Comparison of ENCODE assay signal across 22 cellular contexts in the genomic region with DNA sequence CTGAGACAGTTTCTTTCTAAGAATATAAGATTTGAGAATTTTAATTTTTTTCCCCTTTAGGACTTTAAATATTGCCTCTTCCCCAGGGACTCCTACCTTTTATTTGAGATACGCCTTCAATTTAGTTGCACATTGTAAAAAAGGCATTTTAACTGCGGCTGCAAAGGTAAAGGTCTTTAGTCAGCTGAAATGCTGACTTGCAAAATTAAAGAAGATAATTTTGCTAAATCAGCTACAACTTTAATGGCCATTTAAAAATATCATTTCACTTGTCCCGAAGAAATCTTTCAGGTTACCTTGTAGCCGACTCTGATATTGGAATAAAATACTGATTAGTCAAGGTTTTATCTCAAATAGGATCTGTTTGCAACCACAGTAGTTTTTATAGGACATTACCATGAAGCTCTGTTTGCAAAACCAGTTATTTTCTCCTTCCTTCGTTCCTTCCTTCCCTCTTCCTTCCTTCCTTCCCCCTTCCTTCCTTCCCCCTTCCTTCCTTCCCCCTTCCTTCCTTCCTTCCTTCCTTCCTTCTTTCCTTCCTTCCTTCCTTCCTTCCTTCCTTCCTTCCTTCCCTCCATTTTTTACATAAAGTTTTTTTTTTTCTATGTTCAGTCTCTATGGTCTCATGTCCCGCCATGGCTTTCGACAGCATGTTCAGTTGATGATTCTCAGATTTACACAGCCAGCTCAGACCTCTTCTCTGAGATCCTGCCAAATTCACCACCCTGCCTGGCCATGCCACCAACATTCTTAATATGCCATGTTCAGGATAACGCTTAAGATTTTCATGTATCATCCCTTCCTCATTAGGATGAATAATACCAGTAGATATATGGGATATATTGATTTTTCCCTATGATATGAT.
DNase-seq lines count a peak whose midpoint lies in the region; FAIRE-seq and TF ChIP-seq lines count a peak whose summit lies in the region.
"Had no signal": no experiment of that assay in that cellular context is flagged by ENCODE, and none has a peak within 500 bp of the region (broad histone marks: within the 10 kb centered on the region; RNA-seq: fewer than 3 reads in every experiment).

No MANE protein-coding gene starts in this region.

- H3K9me3 ChIP-seq in A673 (ENCODE audit: low read depth, low read length, poor library complexity, severe bottlenecking) (no peaks in the 10 kb centered on the region), SK-N-MC (ENCODE audit: low read depth, low read length) (no peaks in the 10 kb centered on the region), H1 (ENCODE audit: insufficient read depth in 2 of 2, low read depth in 1 of 2, low read length in 1 of 2) (no peaks in the 10 kb centered on the region), HAP-1 (no peaks in the 10 kb centered on the region)
- H3K9me3 ChIP-seq: BE2C; BLaER1 treated with 17β-estradiol and CSF1 and Interleukin-3, amounts not matched to agents 10 nM and 100 nM had no signal

- H3K79me1 ChIP-seq in H1 (ENCODE audit: low read depth, low read length): no peaks in the 10 kb centered on the region

- intact Hi-C loops in A673 (cut with micrococcal nuclease; ENCODE audit: unreplicated experiment): no loop called here

- H2BK120ac ChIP-seq in H1 (replicated peaks; ENCODE audit: low read depth, low read length): no peak overlapping the region

- DNase-seq in A673 (ENCODE audit: low spot score) (peak; percentile 40), SK-N-MC (ENCODE audit: low read depth, low spot score) (peak; percentile 95), H1 (ENCODE audit: low read depth in 1 of 2, low spot score in 2 of 2) (no peak), HAP-1 (ENCODE audit: low spot score in 2 of 2) (no peak), activated T-cell treated with anti-CD3 and anti-CD28 coated beads for 4 hours (no peak), progenitor cell of endocrine pancreas (ENCODE audit: low spot score, unreplicated experiment) (no peak)
- DNase-seq: ACHN; AML-193; BE2C; CD4-positive, alpha-beta T cell; CD8-positive, alpha-beta memory T cell; DMS 273 treated with DMSO at 0.1 percent for 48 hours; DMS79; EL; GDM1; GOT3; H7 had no signal

- H3K9me3 Mint-ChIP-seq in progenitor cell of endocrine pancreas (ENCODE audit: low read depth): no peaks in the 10 kb centered on the region

- no peak overlapping the region for H2BK15ac ChIP-seq in H1 (ENCODE audit: low read length)

- H3K27me3 Mint-ChIP-seq in progenitor cell of endocrine pancreas: no peaks in the 10 kb centered on the region
- H3K27me3 Mint-ChIP-seq: CD4-positive, alpha-beta T cell; CD8-positive, alpha-beta memory T cell had no signal

- no peak overlapping the region for H2AFZ ChIP-seq in H1 (ENCODE audit: low read length)

- H3K27ac ChIP-seq in A673 (ENCODE audit: low read depth, low read length, poor library complexity, severe bottlenecking): no peak overlapping the region
- peak overlapping the region; percentile 99 for H3K27ac ChIP-seq in SK-N-MC
- no peak overlapping the region for H3K27ac ChIP-seq in H1 (ENCODE audit: low read depth, low read length)
- H3K27ac ChIP-seq: BLaER1 treated with 17β-estradiol and CSF1 and Interleukin-3, amounts not matched to agents 10 nM and 100 nM had no signal

- no peak overlapping the region for H3K27ac Mint-ChIP-seq in progenitor cell of endocrine pancreas
- H3K27ac Mint-ChIP-seq: CD14-positive monocyte; CD4-positive, alpha-beta T cell; CD8-positive, alpha-beta memory T cell had no signal

- no peak overlapping the region for H4K91ac ChIP-seq in H1 (replicated peaks; ENCODE audit: insufficient read length, low read length)

- H3K4me1 ChIP-seq in A673 (ENCODE audit: insufficient read depth, low read length, poor library complexity, severe bottlenecking) (peaks cover 2% of the 10 kb centered on the region), H1 (replicated peaks in 1 of 4; ENCODE audit: control insufficient read depth in 3 of 4, insufficient read depth in 4 of 4, low read length in 3 of 4) (no peaks in the 10 kb centered on the region), HAP-1 (no peaks in the 10 kb centered on the region)
- H3K4me1 ChIP-seq: BE2C; BLaER1 treated with 17β-estradiol and CSF1 and Interleukin-3, amounts not matched to agents 10 nM and 100 nM had no signal

- BruUV-seq in A673 (replicated peaks; lab: Mats Ljungman, UMichigan): no TSS peak

- H2AK5ac ChIP-seq in H1 (ENCODE audit: low read depth, low read length): no peak overlapping the region

- no peak overlapping the region for H3K56ac ChIP-seq in H1 (replicated peaks; ENCODE audit: insufficient read length, low read depth, low read length)

- no peak overlapping the region for H2BK20ac ChIP-seq in H1 (ENCODE audit: low read length)

- TF ChIP-seq EP300 in H1 (IDR thresholded peaks at IDR 0.05; ENCODE audit: borderline replicate concordance in 1 of 2, low read depth in 2 of 2, low read length in 2 of 2): no peak

- no peak overlapping the region for H2BK12ac ChIP-seq in H1 (ENCODE audit: low read depth, low read length)

- H3K14ac ChIP-seq in H1 (ENCODE audit: insufficient read length): no peak overlapping the region

- no peak overlapping the region for H3K4ac ChIP-seq in H1 (replicated peaks; ENCODE audit: insufficient read length, low read depth, low read length)

- H3K27me3 ChIP-seq in A673 (replicated peaks; ENCODE audit: insufficient read depth, low read depth, low read length, poor library complexity) (no peaks in the 10 kb centered on the region), H1 (replicated peaks in 1 of 4; ENCODE audit: control insufficient read depth in 3 of 4, extremely low read depth in 1 of 4, insufficient read depth in 3 of 4, low read length in 3 of 4) (no peaks in the 10 kb centered on the region), HAP-1 (ENCODE audit: low read depth) (no peaks in the 10 kb centered on the region)
- H3K27me3 ChIP-seq: BE2C; BLaER1 treated with 17β-estradiol and CSF1 and Interleukin-3, amounts not matched to agents 10 nM and 100 nM had no signal

- CTCF ChIA-PET in A673 (lab: Charles Lee): no interaction called here
- CTCF ChIA-PET in H1 (lab: Charles Lee; ENCODE audit: partially characterized antibody): interaction anchor here (0.6 to 0.7 kb wide), 2 partner anchors 100 to 960 kb away, joined by 3 read pairs; no protein-coding TSS in a partner anchor

- H3K36me3 ChIP-seq in A673 (ENCODE audit: insufficient read depth, low read length, poor library complexity, severe bottlenecking) (no peaks in the 10 kb centered on the region), SK-N-MC (ENCODE audit: insufficient read depth, low read length) (no peaks in the 10 kb centered on the region), H1 (ENCODE audit: control insufficient read depth in 2 of 4, insufficient read depth in 4 of 4, low read length in 3 of 4) (no peaks in the 10 kb centered on the region), HAP-1 (replicated peaks) (no peaks in the 10 kb centered on the region)
- H3K36me3 ChIP-seq: BE2C; BLaER1 treated with 17β-estradiol and CSF1 and Interleukin-3, amounts not matched to agents 10 nM and 100 nM had no signal

- H3K36me3 Mint-ChIP-seq in progenitor cell of endocrine pancreas (ENCODE audit: insufficient read depth): no peaks in the 10 kb centered on the region
- H3K36me3 Mint-ChIP-seq: CD14-positive monocyte; CD8-positive, alpha-beta memory T cell had no signal

- H3K23me2 ChIP-seq in H1 (ENCODE audit: low read depth, low read length): no peaks in the 10 kb centered on the region

- no peak overlapping the region for H3K18ac ChIP-seq in H1 (ENCODE audit: extremely low read depth, low read length)

- peak; percentile 48 for FAIRE-seq in H1 (lab: Jason Lieb, UNC)
- FAIRE-seq: D721Med, GM12878, GM19239 had no signal

- H3K4me2 ChIP-seq in H1 (ENCODE audit: insufficient read depth in 1 of 2, low read depth in 2 of 2, low read length in 2 of 2): no peak overlapping the region
- H3K4me2 ChIP-seq: BLaER1 treated with 17β-estradiol and CSF1 and Interleukin-3, amounts not matched to agents 10 nM and 100 nM had no signal

- no peaks in the 10 kb centered on the region for H3K4me1 Mint-ChIP-seq in progenitor cell of endocrine pancreas (ENCODE audit: low read depth)
- H3K4me1 Mint-ChIP-seq: CD14-positive monocyte; CD8-positive, alpha-beta memory T cell had no signal

- no peak for TF ChIP-seq CTCF in A673 (conservative IDR thresholded peaks at IDR 0.05; ENCODE audit: low read depth, low read length)
- no peak for TF ChIP-seq CTCF in H1 (IDR thresholded peaks at IDR 0.05; ENCODE audit: control extremely low read depth in 1 of 3, insufficient read depth in 1 of 3, low read depth in 1 of 3, low read length in 3 of 3)
- TF ChIP-seq CTCF in progenitor cell of endocrine pancreas (IDR thresholded peaks at IDR 0.05; ENCODE audit: unreplicated experiment): no peak

- POLR2A ChIA-PET in A673 (lab: Charles Lee; ENCODE audit: low non-redundant PET) (no interaction called here), H1 (lab: Charles Lee; ENCODE audit: partially characterized antibody) (no interaction called here)

- H2BK5ac ChIP-seq in H1 (ENCODE audit: low read depth, low read length): no peak overlapping the region

- no peak overlapping the region for H3K4me3 Mint-ChIP-seq in progenitor cell of endocrine pancreas (ENCODE audit: low read depth)
- H3K4me3 Mint-ChIP-seq: CD14-positive monocyte; CD4-positive, alpha-beta T cell; CD8-positive, alpha-beta memory T cell had no signal

- in situ Hi-C loops in HAP-1 (cut with MboI; ENCODE audit: low sequenced_read_pairs): no loop called here

- H4K20me1 ChIP-seq in H1 (replicated peaks in 1 of 2; ENCODE audit: control insufficient read depth in 1 of 2, insufficient read depth in 2 of 2, low read length in 2 of 2): no peaks in the 10 kb centered on the region
- H4K20me1 ChIP-seq: BLaER1 treated with 17β-estradiol and CSF1 and Interleukin-3, amounts not matched to agents 10 nM and 100 nM had no signal

- 91% methylated on average over 7 of the region's 8 CpGs; no CpG with 5 or more reads in 1 of the 2 experiments for WGBS in H1 (ENCODE audit: extremely low coverage in 1 of 2, insufficient coverage in 1 of 2, insufficient read length in 1 of 2, insufficient replicate concordance in 2 of 2, low coverage in 1 of 2, low lambda C conversion rate in 2 of 2, missing lambda C conversion rate in 1 of 2), 2 experiments

- no peak overlapping the region for H4K5ac ChIP-seq in H1 (ENCODE audit: insufficient read length, low read depth, low read length)

- H3K79me2 ChIP-seq in H1 (ENCODE audit: control insufficient read depth in 1 of 2, insufficient read depth in 2 of 2, low read length in 2 of 2): no peaks in the 10 kb centered on the region

- TF ChIP-seq RAD21 in H1 (IDR thresholded peaks at IDR 0.05 in 1 of 2, conservative IDR thresholded peaks at IDR 0.05 in 1 of 2; ENCODE audit: low read depth in 2 of 2, low read length in 2 of 2): no peak

- H4K8ac ChIP-seq in H1 (ENCODE audit: extremely low read depth, insufficient read depth, low read length): no peak overlapping the region

- no peak for TF ChIP-seq POLR2A in H1 (IDR thresholded peaks at IDR 0.05; ENCODE audit: control extremely low read depth in 1 of 2, low read depth in 2 of 2, low read length in 2 of 2)

- H3K4me3 ChIP-seq in A673 (ENCODE audit: low read depth, low read length, poor library complexity, severe bottlenecking): no peak overlapping the region
- peak overlapping the region; percentile 66 for H3K4me3 ChIP-seq in SK-N-MC
- H3K4me3 ChIP-seq in H1 (ENCODE audit: extremely low read depth in 1 of 4, insufficient read depth in 2 of 4, low read depth in 3 of 4, low read length in 4 of 4): no peak overlapping the region
- H3K4me3 ChIP-seq in HAP-1: no peak overlapping the region
- H3K4me3 ChIP-seq: BLaER1 treated with 17β-estradiol and CSF1 and Interleukin-3, amounts not matched to agents 10 nM and 100 nM; GM12878 had no signal

- peak overlapping the region; percentile 69 for H3K9ac ChIP-seq in SK-N-MC (ENCODE audit: insufficient read length)
- H3K9ac ChIP-seq in H1 (replicated peaks in 1 of 4; ENCODE audit: extremely low read depth in 1 of 4, low read depth in 3 of 4, low read length in 3 of 4): no peak overlapping the region
- H3K9ac ChIP-seq: BLaER1 treated with 17β-estradiol and CSF1 and Interleukin-3, amounts not matched to agents 10 nM and 100 nM had no signal

- H3K23ac ChIP-seq in H1 (ENCODE audit: insufficient read length): no peak overlapping the region

Comparison
In these comparisons a context has a peak if more than half of its experiments do, and no peak if none do; other contexts are left out.
1. DNase-seq: peak in A673 (single experiment) and SK-N-MC (single experiment); none in H1 (0 of 2), HAP-1 (0 of 2), activated T-cell treated with anti-CD3 and anti-CD28 coated beads for 4 hours (single experiment) and progenitor cell of endocrine pancreas (single experiment).